1 cellular context compared by ENCODE assay signal in genomic region chr10:104028146-104028545, GRCh38.
TF ChIP-seq lines count a peak whose summit lies in the region.

No MANE protein-coding gene starts in this region.

TF ChIP-seq in IMR-90, 13 proteins besides CTCF, POLR2A, EP300 and RAD21:
- TF ChIP-seq MAFK (IDR thresholded peaks at IDR 0.05; ENCODE audit: low read depth, low read length) (no peak), USF2 (IDR thresholded peaks at IDR 0.05; ENCODE audit: low read depth, low read length) (no peak), MXI1 (IDR thresholded peaks at IDR 0.05; ENCODE audit: borderline replicate concordance, low read depth, low read length) (no peak), NFE2L2 (IDR thresholded peaks at IDR 0.05; ENCODE audit: low read depth, low read length) (no peak), SMC3 (IDR thresholded peaks at IDR 0.05; ENCODE audit: low read depth, low read length) (no peak), MAZ (IDR thresholded peaks at IDR 0.05; ENCODE audit: borderline replicate concordance, low read depth, low read length) (no peak), CEBPB (IDR thresholded peaks at IDR 0.05; ENCODE audit: low read depth, low read length) (no peak)
